In the genomic region with DNA sequence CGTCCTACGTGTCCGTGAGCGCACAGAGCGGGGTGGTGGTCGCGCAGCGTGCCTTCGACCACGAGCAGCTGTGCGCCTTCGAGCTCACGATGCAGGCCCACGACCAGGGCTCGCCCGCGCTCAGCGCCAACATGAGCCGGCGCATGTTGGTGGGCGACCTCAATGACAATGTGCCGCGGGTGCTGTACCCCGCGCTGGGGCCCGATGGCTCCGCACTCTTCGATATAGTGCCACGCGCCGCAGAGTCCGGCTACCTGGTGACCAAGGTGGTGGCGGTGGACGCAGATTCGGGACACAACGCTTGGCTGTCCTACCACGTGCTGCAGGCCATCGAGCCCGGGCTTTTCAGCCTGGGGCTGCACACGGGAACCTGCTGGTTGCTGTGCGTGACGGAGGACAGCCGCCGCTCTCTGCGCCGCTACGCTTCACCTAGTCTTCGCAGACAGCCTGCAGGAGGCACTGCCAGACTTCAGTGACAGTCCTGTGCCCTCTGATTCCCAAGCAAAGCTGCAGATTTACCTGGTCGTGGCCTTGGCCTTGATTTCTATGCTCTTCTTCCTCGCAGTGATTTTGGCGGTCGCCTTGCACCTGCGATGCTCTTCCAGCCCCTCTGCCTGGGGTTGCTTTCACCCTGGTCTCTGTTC, we compare ENCODE assay signal across 19 cellular contexts. TPM values are rescaled to one million over a fixed set of nuclear protein-coding genes. Genes with fewer than 3 reads are reported as not detected.
"Had no signal": no experiment of that assay in that cellular context is flagged by ENCODE, and none has a peak within 500 bp of the region (broad histone marks: within the 10 kb centered on the region; RNA-seq: fewer than 3 reads in every experiment).

No MANE protein-coding gene starts in this region.

- H3K4me1 Mint-ChIP-seq: neural progenitor cell had no signal

- H3K27ac ChIP-seq: adrenal gland, lower lobe of right lung, neural progenitor cell, parathyroid adenoma, tibial nerve, uterus had no signal

- H3K4me1 ChIP-seq: lower lobe of right lung, neural progenitor cell, parathyroid adenoma, tibial nerve, uterus had no signal

- H3K4me2 ChIP-seq: neural progenitor cell had no signal

- DNase-seq: activated CD4-positive, alpha-beta T cell treated with anti-CD3 and anti-CD28 coated beads, Interleukin-2, amount 50 U/mL, for 48 hours; activated CD4-positive, CD25-positive, alpha-beta regulatory T cell treated with anti-CD3 and anti-CD28 coated beads, Interleukin-2, amount 50 U/mL, for 72 hours; activated gamma-delta T cell; adrenal gland; effector memory CD4-positive, alpha-beta T cell; foreskin fibroblast; hippocampal formation; islet precursor cell; left colon; lower lobe of right lung; stimulated activated naive B cell treated with anti-CD40 and anti-IgM and Interleukin-4, amounts not matched to agents 10 μg/mL and 1 μg/mL and 100 μg/mL, for 72 hours; substantia nigra; T1000; uterus had no signal

- H3K4me3 ChIP-seq: adrenal gland, lower lobe of right lung, neural progenitor cell, tibial nerve, uterus had no signal

- H3K27me3 ChIP-seq: adrenal gland, neural progenitor cell, tibial nerve, uterus had no signal

- H3K9ac ChIP-seq: neural progenitor cell, parathyroid adenoma had no signal

- ATAC-seq: activated naive CD4-positive, alpha-beta T cell treated with anti-CD3 and anti-CD28 coated beads, Interleukin-2, amount 50 U/mL, for 72 hours; left colon; stimulated activated naive B cell treated with anti-CD40 and anti-IgM and Interleukin-4, amounts not matched to agents 10 μg/mL and 1 μg/mL and 100 μg/mL, for 72 hours had no signal

- H3K27ac Mint-ChIP-seq: dendritic cell treated with granulocyte-macrophage colony-stimulating factor and Interleukin-4, amounts not matched to agents 40 ng/mL and 50 ng/mL, for 4 days; neural progenitor cell; stimulated activated naive B cell treated with anti-CD40 and anti-IgM and Interleukin-4, amounts not matched to agents 10 μg/mL and 1 μg/mL and 100 μg/mL, for 72 hours had no signal

- H2AFZ ChIP-seq: neural progenitor cell, parathyroid adenoma had no signal

- H3K4me3 Mint-ChIP-seq: dendritic cell treated with granulocyte-macrophage colony-stimulating factor and Interleukin-4, amounts not matched to agents 40 ng/mL and 50 ng/mL, for 4 days; neural progenitor cell; stimulated activated naive B cell treated with anti-CD40 and anti-IgM and Interleukin-4, amounts not matched to agents 10 μg/mL and 1 μg/mL and 100 μg/mL, for 72 hours had no signal

- H3K36me3 ChIP-seq: adrenal gland, lower lobe of right lung, uterus had no signal

RNA-seq across cellular contexts. Expression of a gene that starts 15.1 kb away (rescaled TPM):
- total RNA-seq: activated naive CD4-positive, alpha-beta T cell treated with anti-CD3 and anti-CD28 coated beads, Interleukin-2, amount 50 U/mL, for 72 hours had no signal
